In the genomic region with DNA sequence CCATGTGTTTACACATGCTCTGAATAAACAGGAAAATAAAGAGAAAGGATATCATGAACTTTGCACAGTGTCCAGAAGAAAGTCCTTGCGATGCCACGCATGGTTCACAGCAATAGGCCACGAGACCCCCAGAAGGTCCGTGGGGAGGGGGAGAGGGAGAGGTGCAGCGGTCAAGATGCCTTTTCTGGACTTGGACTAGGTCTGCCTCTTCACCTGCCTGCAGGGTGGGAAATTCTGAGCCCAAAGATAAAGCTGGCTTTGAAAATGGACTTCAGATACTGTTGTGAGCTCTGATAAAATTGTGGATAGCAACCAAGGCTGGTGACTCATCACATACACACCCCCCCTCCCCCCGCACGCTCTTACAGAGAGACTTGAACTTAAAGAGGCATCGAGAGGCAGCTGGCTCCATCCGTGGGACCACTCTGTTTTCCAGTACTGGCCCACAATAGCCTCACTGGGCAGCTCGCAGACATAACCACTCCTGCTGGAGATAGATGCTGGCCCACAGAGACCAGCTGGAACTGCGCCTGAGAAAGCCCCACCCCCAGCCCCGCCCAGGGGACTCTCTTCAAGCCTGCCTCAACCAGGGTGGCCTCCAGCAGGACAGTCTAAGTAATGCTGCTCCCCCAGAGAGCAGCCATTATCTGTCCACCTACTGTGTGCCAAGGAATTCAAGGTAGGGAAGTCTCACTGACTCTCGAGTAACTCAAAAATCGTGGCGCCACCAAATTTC, we compare ENCODE assay signal across 8 cellular contexts. TPM values are rescaled to one million over a fixed set of nuclear protein-coding genes. Genes with fewer than 3 reads are reported as not detected.
DNase-seq lines count a peak whose midpoint lies in the region; ATAC-seq and TF ChIP-seq lines count a peak whose summit lies in the region.

No MANE protein-coding gene starts in this region.

- TF ChIP-seq POLR2A in tibial nerve (IDR thresholded peaks at IDR 0.05): no peak

- 31 to 42% methylated on average over 8 to 15 of the region's 15 CpGs for WGBS in tibial nerve, 2 donors

- no peak for TF ChIP-seq EP300 in tibial nerve (IDR thresholded peaks at IDR 0.05)

- H3K4me3 ChIP-seq in RWPE2 (ENCODE audit: severe bottlenecking) (no peak overlapping the region), tibial nerve (peak overlapping the region in 3 of 4 donors; percentile 46 to 66 (median 54))

- peaks cover 3% of the 10 kb centered on the region for H3K36me3 Mint-ChIP-seq in effector memory CD8-positive, alpha-beta T cell (ENCODE audit: insufficient read depth)
- peaks cover 2% of the 10 kb centered on the region for H3K36me3 Mint-ChIP-seq in memory B cell

- H3K27me3 ChIP-seq in RWPE2 (ENCODE audit: insufficient read depth, poor library complexity, severe bottlenecking): peaks cover 44% of the 10 kb centered on the region
- no peaks in the 10 kb centered on the region for H3K27me3 ChIP-seq in tibial nerve

- H3K27ac ChIP-seq in RWPE2 (ENCODE audit: poor library complexity, severe bottlenecking) (no peak overlapping the region), tibial nerve (peak overlapping the region; percentile 86 to 97 (median 95))

- H3K36me3 ChIP-seq in RWPE2 (ENCODE audit: low read depth) (no peaks in the 10 kb centered on the region), tibial nerve (no peaks in the 10 kb centered on the region)

- peaks cover 10 to 14% of the 10 kb centered on the region in 2 donors for H3K4me1 Mint-ChIP-seq in effector memory CD8-positive, alpha-beta T cell (ENCODE audit: low read depth in 2 of 2)
- H3K4me1 Mint-ChIP-seq in memory B cell: peaks cover 15% of the 10 kb centered on the region

- H3K9me3 ChIP-seq in RWPE2 (ENCODE audit: severe bottlenecking) (no peaks in the 10 kb centered on the region), tibial nerve (no peaks in the 10 kb centered on the region)

- peak overlapping the region; percentile 59 to 60 for H3K4me3 Mint-ChIP-seq in effector memory CD8-positive, alpha-beta T cell
- no peak overlapping the region for H3K4me3 Mint-ChIP-seq in memory B cell

- H3K27me3 Mint-ChIP-seq in effector memory CD8-positive, alpha-beta T cell: peaks cover 28 to 62% of the 10 kb centered on the region in 2 donors
- H3K27me3 Mint-ChIP-seq in memory B cell: peaks cover 34% of the 10 kb centered on the region

- H3K27ac Mint-ChIP-seq in effector memory CD8-positive, alpha-beta T cell: no peak overlapping the region
- H3K27ac Mint-ChIP-seq in memory B cell: no peak overlapping the region

- DNase-seq in NK-92 treated with Interleukin-12 subunit alpha and Interleukin-12 subunit beta, amount 100 ng/mL, for 24 hours (lab: John Stamatoyannopoulos, UW): peak; percentile 19
- DNase-seq in NK-92 (lab: John Stamatoyannopoulos, UW; ENCODE audit: unreplicated experiment) (no peak), RWPE2 (ENCODE audit: low spot score) (no peak), memory B cell (ENCODE audit: low spot score in 2 of 2) (no peak), tibial nerve (ENCODE audit: low spot score in 2 of 2) (peak; percentile 57 to 64)
- no peak for DNase-seq in effector memory CD8-positive, alpha-beta T cell

- H3K4me1 ChIP-seq in RWPE2 (ENCODE audit: insufficient read depth, poor library complexity, severe bottlenecking) (peaks cover 20% of the 10 kb centered on the region), tibial nerve (peaks cover 0 to 55% (median 36%) of the 10 kb centered on the region in 4 donors)

- peaks cover 0 to 2% of the 10 kb centered on the region in 2 donors for H3K9me3 Mint-ChIP-seq in effector memory CD8-positive, alpha-beta T cell
- H3K9me3 Mint-ChIP-seq in memory B cell: peaks cover 6% of the 10 kb centered on the region

- no peak for TF ChIP-seq CTCF in RWPE2 (IDR thresholded peaks at IDR 0.05; ENCODE audit: poor library complexity, severe bottlenecking)
- TF ChIP-seq CTCF in tibial nerve (IDR thresholded peaks at IDR 0.05): no peak

- ATAC-seq in RWPE2 (ENCODE audit: low read depth) (peak; percentile 36), memory B cell (ENCODE audit: low read depth) (peak; percentile 45), HG02798 (IDR thresholded peaks at IDR 0.05; ENCODE audit: poor library complexity, unreplicated experiment) (no peak), HG03095 (IDR thresholded peaks at IDR 0.05; ENCODE audit: unreplicated experiment) (no peak)
- no peak for ATAC-seq in effector memory CD8-positive, alpha-beta T cell (replicated peaks)

RNA-seq across cellular contexts. Expression of gene NFATC2, which starts 21.2 kb away (rescaled TPM):
- 10 to 100 TPM in 1 of 4 donors, 1 to 10 TPM in 3; 6.0 to 11.5 (median 7.7) TPM for total RNA-seq in tibial nerve

Comparison
In these comparisons a context has a peak if more than half of its experiments do, and no peak if none do; other contexts are left out.
1. DNase-seq: peak in NK-92 treated with Interleukin-12 subunit alpha and Interleukin-12 subunit beta, amount 100 ng/mL, for 24 hours (single experiment) and tibial nerve (2 of 2); none in NK-92 (single experiment), RWPE2 (single experiment), effector memory CD8-positive, alpha-beta T cell (0 of 3) and memory B cell (0 of 2).
2. ATAC-seq: peak in RWPE2 (single experiment) and memory B cell (single experiment); none in effector memory CD8-positive, alpha-beta T cell (single experiment), HG02798 (single experiment) and HG03095 (single experiment).